Comparison of ENCODE assay signal across 16 cellular contexts in genomic region chr4:15601862-15602261, GRCh38. TPM values are rescaled to one million over a fixed set of nuclear protein-coding genes. Genes with fewer than 3 reads are reported as not detected.
A peak's percentile ranks its signal among the peaks of the same experiment; 100 is the strongest.
DNase-seq lines count a peak whose midpoint lies in the region; ATAC-seq and TF ChIP-seq lines count a peak whose summit lies in the region.
"Had no signal": no experiment of that assay in that cellular context is flagged by ENCODE, and none has a peak within 500 bp of the region (broad histone marks: within the 10 kb centered on the region; RNA-seq: fewer than 3 reads in every experiment).

No MANE protein-coding gene starts in this region.

- H3K27ac ChIP-seq in breast epithelium, result no peak overlapping the region
- H3K27ac ChIP-seq: C4-2B, GM23248, HL-60 had no signal

- no peak for TF ChIP-seq POLR2A in breast epithelium (IDR thresholded peaks at IDR 0.05)

- H3K36me3 Mint-ChIP-seq in MCF 10A (ENCODE audit: insufficient read depth, unreplicated experiment), result peaks cover 76% of the 10 kb centered on the region
- peaks cover 25% of the 10 kb centered on the region for H3K36me3 Mint-ChIP-seq in activated CD4-positive, alpha-beta T cell treated with anti-CD3 and anti-CD28 coated beads, Interleukin-2, amount 10 ng/mL, durations not matched to agents 7 days and 5 days (ENCODE audit: low read depth)

- DNase-seq in MCF 10A (ENCODE audit: unreplicated experiment) (peak; percentile 3), breast epithelium (ENCODE audit: low spot score in 2 of 2) (no peak), epithelial cell of esophagus (ENCODE audit: low read depth) (peak; percentile 31), left colon (no peak), AG08395 (ENCODE audit: low spot score) (no peak)
- no peak for DNase-seq in activated CD4-positive, alpha-beta T cell treated with anti-CD3 and anti-CD28 coated beads, Interleukin-2, amount 10 ng/mL, durations not matched to agents 7 days and 5 days
- DNase-seq: BE2C; CD4-positive, alpha-beta memory T cell; DMS153; GM23248; KG1 had no signal

- peaks cover 0 to 13% of the 10 kb centered on the region in 2 donors for H3K9me3 ChIP-seq in breast epithelium
- H3K9me3 ChIP-seq: BE2C had no signal

- H3K4me3 Mint-ChIP-seq in MCF 10A (ENCODE audit: unreplicated experiment), result no peak overlapping the region
- no peak overlapping the region for H3K4me3 Mint-ChIP-seq in activated CD4-positive, alpha-beta T cell treated with anti-CD3 and anti-CD28 coated beads, Interleukin-2, amount 10 ng/mL, durations not matched to agents 7 days and 5 days
- H3K4me3 Mint-ChIP-seq: CD4-positive, alpha-beta memory T cell; IgD-negative memory B cell had no signal

- TF ChIP-seq CTCF in MCF 10A (IDR thresholded peaks at IDR 0.05; ENCODE audit: unreplicated experiment), result no peak
- no peak for TF ChIP-seq CTCF in breast epithelium (IDR thresholded peaks at IDR 0.05)
- TF ChIP-seq CTCF in epithelial cell of esophagus (IDR thresholded peaks at IDR 0.05; ENCODE audit: insufficient read depth, low read depth, low read length, missing control alignments), result no peak

- H3K36me3 ChIP-seq in breast epithelium, result no peaks in the 10 kb centered on the region

- H3K4me1 ChIP-seq in breast epithelium, result no peaks in the 10 kb centered on the region
- H3K4me1 ChIP-seq: BE2C had no signal

- no TSS peak for BruUV-seq in MCF 10A (replicated peaks; lab: Mats Ljungman, UMichigan)

- peak; percentile 71 for ATAC-seq in left colon
- ATAC-seq in GM21786 (IDR thresholded peaks at IDR 0.05; ENCODE audit: unreplicated experiment), result no peak
- ATAC-seq: HCT116 had no signal

- H3K4me3 ChIP-seq in breast epithelium (no peak overlapping the region), epithelial cell of esophagus (ENCODE audit: low read length) (no peak overlapping the region)
- H3K4me3 ChIP-seq: GM23248 had no signal

- H3K27ac Mint-ChIP-seq in MCF 10A (ENCODE audit: low read depth, unreplicated experiment), result no peak overlapping the region
- no peak overlapping the region for H3K27ac Mint-ChIP-seq in activated CD4-positive, alpha-beta T cell treated with anti-CD3 and anti-CD28 coated beads, Interleukin-2, amount 10 ng/mL, durations not matched to agents 7 days and 5 days
- H3K27ac Mint-ChIP-seq: IgD-negative memory B cell had no signal

- no peaks in the 10 kb centered on the region for H3K4me1 Mint-ChIP-seq in MCF 10A (ENCODE audit: insufficient read depth, unreplicated experiment)
- no peaks in the 10 kb centered on the region for H3K4me1 Mint-ChIP-seq in activated CD4-positive, alpha-beta T cell treated with anti-CD3 and anti-CD28 coated beads, Interleukin-2, amount 10 ng/mL, durations not matched to agents 7 days and 5 days
- H3K4me1 Mint-ChIP-seq: CD4-positive, alpha-beta memory T cell; IgD-negative memory B cell had no signal

- intact Hi-C loops in MCF 10A (cut with micrococcal nuclease) (no loop called here), breast epithelium (cut with DNase I; ENCODE audit: low total_unique reads) (no loop called here), left colon (cut with DNase I, micrococcal nuclease) (no loop called here)

- POLR2A ChIA-PET in MCF 10A (lab: Yijun Ruan, JAX), result no interaction called here
- POLR2A ChIA-PET in activated CD4-positive, alpha-beta T cell treated with anti-CD3 and anti-CD28 coated beads, Interleukin-2, amount 10 ng/mL, durations not matched to agents 7 days and 5 days (lab: Charles Lee), result no interaction called here

- CTCF ChIA-PET in MCF 10A (lab: Yijun Ruan, JAX), result no interaction called here
- CTCF ChIA-PET in activated CD4-positive, alpha-beta T cell treated with anti-CD3 and anti-CD28 coated beads, Interleukin-2, amount 10 ng/mL, durations not matched to agents 7 days and 5 days (lab: Charles Lee), result no interaction called here

- H3K9me3 Mint-ChIP-seq in MCF 10A (ENCODE audit: unreplicated experiment), result no peaks in the 10 kb centered on the region
- no peaks in the 10 kb centered on the region for H3K9me3 Mint-ChIP-seq in activated CD4-positive, alpha-beta T cell treated with anti-CD3 and anti-CD28 coated beads, Interleukin-2, amount 10 ng/mL, durations not matched to agents 7 days and 5 days
- H3K9me3 Mint-ChIP-seq: CD4-positive, alpha-beta memory T cell had no signal

- no peaks in the 10 kb centered on the region for H3K27me3 ChIP-seq in breast epithelium
- H3K27me3 ChIP-seq: BE2C had no signal

- no peaks in the 10 kb centered on the region for H3K27me3 Mint-ChIP-seq in MCF 10A (ENCODE audit: insufficient read depth, unreplicated experiment)
- no peaks in the 10 kb centered on the region for H3K27me3 Mint-ChIP-seq in activated CD4-positive, alpha-beta T cell treated with anti-CD3 and anti-CD28 coated beads, Interleukin-2, amount 10 ng/mL, durations not matched to agents 7 days and 5 days
- H3K27me3 Mint-ChIP-seq: CD4-positive, alpha-beta memory T cell; IgD-negative memory B cell had no signal

RNA-seq across cellular contexts. Expression of gene FBXL5, which starts 53.3 kb away (rescaled TPM):
- total RNA-seq in MCF 10A (2022) (68.0 and 96.8 TPM in 2 replicates), breast epithelium (100 to 1,000 TPM; 178 to 231 (median 202) TPM), left colon (10 to 100 TPM; 48.2 to 59.2 TPM)
- total RNA-seq in activated CD4-positive, alpha-beta T cell treated with anti-CD3 and anti-CD28 coated beads, Interleukin-2, amount 10 ng/mL, durations not matched to agents 7 days and 5 days, result 10 to 100 TPM; 34.3 to 38.6 TPM

Comparison
In these comparisons a context has a peak if more than half of its experiments do, and no peak if none do; other contexts are left out.
1. DNase-seq: peak in MCF 10A (single experiment) and epithelial cell of esophagus (single experiment); none in breast epithelium (0 of 2), left colon (0 of 2), activated CD4-positive, alpha-beta T cell treated with anti-CD3 and anti-CD28 coated beads, Interleukin-2, amount 10 ng/mL, durations not matched to agents 7 days and 5 days (single experiment) and AG08395 (single experiment).